23 cellular contexts compared by ENCODE assay signal in the genomic region with DNA sequence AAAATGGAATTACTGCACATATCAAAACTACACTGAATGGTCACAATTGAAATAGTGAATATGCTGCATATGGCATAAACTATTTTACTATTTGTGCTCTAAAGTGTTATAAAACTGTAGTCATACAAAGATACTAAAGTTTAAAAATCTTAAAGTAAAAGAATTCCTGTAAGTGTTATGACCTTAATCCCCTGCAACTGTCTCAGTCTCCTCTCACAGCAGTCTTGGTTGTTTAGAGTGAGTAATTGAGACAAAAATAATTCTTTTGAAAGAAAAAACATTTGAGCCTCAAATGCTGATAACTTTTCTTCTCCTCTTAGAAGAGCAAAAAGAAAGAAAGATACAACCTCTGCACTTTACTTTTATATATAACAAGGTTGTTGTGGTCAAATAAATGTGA.
"Had no signal": no experiment of that assay in that cellular context is flagged by ENCODE, and none has a peak within 500 bp of the region (broad histone marks: within the 10 kb centered on the region; RNA-seq: fewer than 3 reads in every experiment).

No MANE protein-coding gene starts in this region.

- H3K36me3 ChIP-seq: cardiac muscle cell, sigmoid colon, thoracic aorta had no signal

- H3K4me1 ChIP-seq: sigmoid colon had no signal

- ATAC-seq: activated T-cell treated with anti-CD3 and anti-CD28 coated beads, Interleukin-2, amount 50 U/mL, for 4 hours; WTC11 had no signal

- H3K4me3 Mint-ChIP-seq: activated naive CD8-positive, alpha-beta T cell treated with anti-CD3 and anti-CD28 coated beads for 36 hours; activated T-cell treated with anti-CD3 and anti-CD28 coated beads, Interleukin-2, amount 50 U/mL, for 4 hours; memory B cell; naive B cell; neural crest cell; type B pancreatic cell; WTC11 had no signal

- H3K27ac ChIP-seq: cardiac muscle cell, sigmoid colon, thoracic aorta had no signal

- H3K4me3 ChIP-seq: cardiac muscle cell, sigmoid colon, thoracic aorta had no signal

- H3K36me3 Mint-ChIP-seq: activated naive CD8-positive, alpha-beta T cell treated with anti-CD3 and anti-CD28 coated beads for 36 hours; memory B cell; naive B cell; WTC11 had no signal

- H3K9me3 ChIP-seq: sigmoid colon, thoracic aorta had no signal

- H3K9me3 Mint-ChIP-seq: naive B cell, type B pancreatic cell, WTC11 had no signal

- H3K27ac Mint-ChIP-seq: activated naive CD8-positive, alpha-beta T cell treated with anti-CD3 and anti-CD28 coated beads for 36 hours; memory B cell; naive B cell; progenitor cell of endocrine pancreas; type B pancreatic cell; WTC11 had no signal

- DNase-seq: activated CD8-positive, alpha-beta memory T cell treated with anti-CD3 and anti-CD28 coated beads for 24 hours; activated CD8-positive, alpha-beta memory T cell treated with anti-CD3 and anti-CD28 coated beads, Interleukin-2, amount 50 U/mL, for 48 hours; activated naive CD4-positive, alpha-beta T cell treated with Interleukin-2 at 50 U/mL for 16 hours; activated naive CD8-positive, alpha-beta T cell treated with anti-CD3 and anti-CD28 coated beads for 36 hours; activated T-cell treated with anti-CD3 and anti-CD28 coated beads, Interleukin-2, amount 50 U/mL, for 4 hours; amniotic stem cell; effector CD4-positive, alpha-beta T cell; erythroblast; glutamatergic neuron; hippocampal formation; naive B cell; retina; sigmoid colon; stimulated activated CD4-positive, alpha-beta T cell treated with anti-CD3 and anti-CD28 coated beads, Interleukin-4, amount 100 ng/mL, for 24 hours; stimulated activated naive CD4-positive, alpha-beta T cell treated with Interleukin-2 at 50 U/mL for 16 hours; T-helper 1 cell had no signal

- H3K27me3 ChIP-seq: cardiac muscle cell, sigmoid colon had no signal

- H3K4me1 Mint-ChIP-seq: activated naive CD8-positive, alpha-beta T cell treated with anti-CD3 and anti-CD28 coated beads for 36 hours; memory B cell; naive B cell; WTC11 had no signal

- H3K27me3 Mint-ChIP-seq: activated naive CD8-positive, alpha-beta T cell treated with anti-CD3 and anti-CD28 coated beads for 36 hours; memory B cell; naive B cell; progenitor cell of endocrine pancreas; type B pancreatic cell had no signal
